11 cellular contexts compared by ENCODE assay signal in genomic region chr10:96984512-96985225, GRCh38.
DNase-seq lines count a peak whose midpoint lies in the region; ATAC-seq lines count a peak whose summit lies in the region.
"Had no signal": no experiment of that assay in that cellular context is flagged by ENCODE, and none has a peak within 500 bp of the region (broad histone marks: within the 10 kb centered on the region; RNA-seq: fewer than 3 reads in every experiment).

No MANE protein-coding gene starts in this region.

- H3K4me3 Mint-ChIP-seq in activated naive CD4-positive, alpha-beta T cell treated with anti-CD3 and anti-CD28 coated beads, Interleukin-2, amount 50 U/mL, for 24 hours: no peak overlapping the region

- no peaks in the 10 kb centered on the region for H3K9me3 Mint-ChIP-seq in activated naive CD4-positive, alpha-beta T cell treated with anti-CD3 and anti-CD28 coated beads, Interleukin-2, amount 50 U/mL, for 24 hours

- ATAC-seq in GM21825 (IDR thresholded peaks at IDR 0.05; ENCODE audit: unreplicated experiment): no peak
- ATAC-seq: left ventricle myocardium superior had no signal

- peaks cover 7% of the 10 kb centered on the region for H3K4me1 Mint-ChIP-seq in activated naive CD4-positive, alpha-beta T cell treated with anti-CD3 and anti-CD28 coated beads, Interleukin-2, amount 50 U/mL, for 24 hours

- peaks cover 16% of the 10 kb centered on the region for H3K36me3 Mint-ChIP-seq in activated naive CD4-positive, alpha-beta T cell treated with anti-CD3 and anti-CD28 coated beads, Interleukin-2, amount 50 U/mL, for 24 hours

- no peak for DNase-seq in activated naive CD4-positive, alpha-beta T cell (lab: John Stamatoyannopoulos, UW)
- DNase-seq in Kasumi-1 (lab: John Stamatoyannopoulos, UW): peak; percentile 99 to 100
- DNase-seq in islet precursor cell: peak; percentile 28
- no peak for DNase-seq in SIG-M5 treated with dmso at 0.1 percent for 504 hours (lab: John Stamatoyannopoulos, UW; ENCODE audit: unreplicated experiment)
- no peak for DNase-seq in NCI-H82 (lab: John Stamatoyannopoulos, UW)
- DNase-seq in NCI-H510A (lab: John Stamatoyannopoulos, UW): no peak
- DNase-seq: ACHN, left ventricle myocardium superior, transverse colon had no signal

- no peaks in the 10 kb centered on the region for H3K27me3 Mint-ChIP-seq in activated naive CD4-positive, alpha-beta T cell treated with anti-CD3 and anti-CD28 coated beads, Interleukin-2, amount 50 U/mL, for 24 hours

- H3K27ac Mint-ChIP-seq in activated naive CD4-positive, alpha-beta T cell treated with anti-CD3 and anti-CD28 coated beads, Interleukin-2, amount 50 U/mL, for 24 hours: peak overlapping the region; percentile 68

Comparison
In these comparisons a context has a peak if more than half of its experiments do, and no peak if none do; other contexts are left out.
1. DNase-seq: peak in Kasumi-1 (2 of 2) and islet precursor cell (single experiment); none in activated naive CD4-positive, alpha-beta T cell (0 of 4), SIG-M5 treated with dmso at 0.1 percent for 504 hours (single experiment), NCI-H82 (single experiment) and NCI-H510A (single experiment).